1 cellular context compared by ENCODE assay signal in genomic region chr7:112201421-112201820, GRCh38.
TF ChIP-seq lines count a peak whose summit lies in the region.

No MANE protein-coding gene starts in this region.

TF ChIP-seq in endothelial cell of umbilical vein, 7 proteins besides CTCF, POLR2A, EP300 and RAD21:
- TF ChIP-seq JUN (IDR thresholded peaks at IDR 0.05; ENCODE audit: borderline replicate concordance, insufficient read depth, insufficient read length, low read depth) (peak; percentile 52), POLR2AphosphoS5 (IDR thresholded peaks at IDR 0.05; ENCODE audit: insufficient read depth, low read depth, low read length) (no peak), GATA2 (IDR thresholded peaks at IDR 0.05; ENCODE audit: insufficient read depth, insufficient read length, low read depth, low read length) (no peak), FOS (IDR thresholded peaks at IDR 0.05; ENCODE audit: borderline replicate concordance, insufficient read depth, low read length) (peak; percentile 49)
